Comparison of ENCODE assay signal across 1 cellular context in genomic region chr17:4148611-4149308, GRCh38.
TF ChIP-seq lines count a peak whose summit lies in the region.

No MANE protein-coding gene starts in this region.

TF ChIP-seq in SK-N-SH treated with all-trans-retinoic acid at 6 μM for 48 hours, 23 proteins besides CTCF, POLR2A, EP300 and RAD21 (continued from another document):
- no peak for TF ChIP-seq CREB5 (CRISPR knock-in tag; IDR thresholded peaks at IDR 0.05; ENCODE audit: low read depth)
- no peak for TF ChIP-seq TCF4 (CRISPR knock-in tag; IDR thresholded peaks at IDR 0.05; ENCODE audit: borderline replicate concordance)
